ENCODE assay signal across 8 cellular contexts in genomic region chr1:216723274-216723780, GRCh38. TPM values are rescaled to one million over a fixed set of nuclear protein-coding genes. Genes with fewer than 3 reads are reported as not detected.
DNase-seq lines count a peak whose midpoint lies in the region; ATAC-seq and TF ChIP-seq lines count a peak whose summit lies in the region.

ESRRG (minus strand) TSS chr1:216723429; CDS start chr1:216723299, 130 bp downstream.

- no peaks in the 10 kb centered on the region for H3K9me3 ChIP-seq in stomach

- intact Hi-C loops in stomach (cut with DNase I; ENCODE audit: low total_unique reads) = no loop called here

- no peaks in the 10 kb centered on the region for H3K36me3 ChIP-seq in kidney epithelial cell (ENCODE audit: control insufficient read depth, insufficient read depth, low read length)
- H3K36me3 ChIP-seq in stomach = no peaks in the 10 kb centered on the region

- peak in 1 of 4 donors; percentile 49 for TF ChIP-seq POLR2A in stomach (IDR thresholded peaks at IDR 0.05)

- no peak for ATAC-seq in HG03095 (IDR thresholded peaks at IDR 0.05; ENCODE audit: unreplicated experiment)

- WGBS in stomach, 5 donors = 0 to 1% (median 1%) methylated on average over 17 of the region's 17 CpGs

- H3K4me3 ChIP-seq in kidney epithelial cell (ENCODE audit: low read depth, low read length) (peak within 1 kb of the TSS; percentile 43), stomach (peak within 1 kb of the TSS; percentile 40 to 51 (median 42))

- no peak for TF ChIP-seq EP300 in stomach (IDR thresholded peaks at IDR 0.05)

- peaks cover 0 to 19% (median 9%) of the 10 kb centered on the region in 4 donors for H3K4me1 ChIP-seq in stomach

- TF ChIP-seq CTCF in kidney epithelial cell (IDR thresholded peaks at IDR 0.05; ENCODE audit: insufficient read depth, low read length, poor library complexity, severe bottlenecking) = no peak
- no peak for TF ChIP-seq CTCF in stomach (IDR thresholded peaks at IDR 0.05)

- peak within 1 kb of the TSS; percentile 67 to 80 (median 68) for H3K27ac ChIP-seq in stomach

- DNase-seq in COLO668 (lab: John Stamatoyannopoulos, UW; ENCODE audit: unreplicated experiment) (peak; percentile 75), NCI-H146 treated with DMSO at 0.1 percent for 48 hours (lab: John Stamatoyannopoulos, UW; ENCODE audit: unreplicated experiment) (peak; percentile 75), astrocyte of the hippocampus (ENCODE audit: low read depth, low spot score) (peak; percentile 69), kidney epithelial cell (ENCODE audit: low read depth) (peak; percentile 4), stomach (peak; percentile 88), medulla oblongata (ENCODE audit: extremely low spot score) (no peak), SIG-M5 treated with dmso at 0.1 percent for 504 hours (lab: John Stamatoyannopoulos, UW; ENCODE audit: unreplicated experiment) (no peak)

- H3K27me3 ChIP-seq in kidney epithelial cell (ENCODE audit: control insufficient read depth, insufficient read depth, low read length) (no peaks in the 10 kb centered on the region), stomach (peaks cover 0 to 18% (median 0%) of the 10 kb centered on the region in 3 donors)

RNA-seq across cellular contexts. Expression of gene ESRRG, which starts in this region (rescaled TPM):
- total RNA-seq in kidney epithelial cell = 0.34 and 0.88 TPM in 2 replicates
- total RNA-seq in stomach = 100 to 1,000 TPM in 2 of 5 donors, 10 to 100 TPM in 2, under 1 TPM in 1; 0.29 to 247 (median 59.3) TPM
- polyA plus RNA-seq in stomach = 10 to 100 TPM in 2 of 3 donors, 1 to 10 TPM in 1; 4.3 to 24.0 (median 22.1) TPM

Comparison
In these comparisons a context has a peak if more than half of its experiments do, and no peak if none do; other contexts are left out.
1. Peak in DNase-seq and H3K4me3 ChIP-seq in kidney epithelial cell; RNA of the gene not detected or under 1 TPM.
2. DNase-seq: peak in COLO668 (single experiment), NCI-H146 treated with DMSO at 0.1 percent for 48 hours (single experiment), astrocyte of the hippocampus (single experiment) and stomach (single experiment); none in medulla oblongata (single experiment) and SIG-M5 treated with dmso at 0.1 percent for 504 hours (single experiment).